ENCODE assay signal across 9 cellular contexts in genomic region chr5:143001764-143002351, GRCh38.
A peak's percentile ranks its signal among the peaks of the same experiment; 100 is the strongest.
DNase-seq lines count a peak whose midpoint lies in the region; ATAC-seq and TF ChIP-seq lines count a peak whose summit lies in the region.
"Had no signal": no experiment of that assay in that cellular context is flagged by ENCODE, and none has a peak within 500 bp of the region (broad histone marks: within the 10 kb centered on the region; RNA-seq: fewer than 3 reads in every experiment).

No MANE protein-coding gene starts in this region.

- H3K36me3 Mint-ChIP-seq in activated CD4-positive, alpha-beta T cell treated with anti-CD3 and anti-CD28 coated beads, Interleukin-2, amount 10 ng/mL, durations not matched to agents 24 days and 14 days (ENCODE audit: low read depth): peaks cover 9% of the 10 kb centered on the region

- intact Hi-C loops in activated CD4-positive, alpha-beta T cell treated with anti-CD3 and anti-CD28 coated beads, Interleukin-2, amount 10 ng/mL, durations not matched to agents 24 days and 14 days (cut with micrococcal nuclease): loop anchor here (1.0 to 5.0 kb wide), 2 partner anchors 25 to 260 kb away; no protein-coding TSS in a partner anchor
- intact Hi-C loops in body of pancreas (cut with DNase I): no loop called here

- no peaks in the 10 kb centered on the region for H3K9me3 ChIP-seq in thoracic aorta
- no peaks in the 10 kb centered on the region for H3K9me3 ChIP-seq in body of pancreas

- TF ChIP-seq CTCF in foreskin keratinocyte (conservative IDR thresholded peaks at IDR 0.05): no peak
- no peak for TF ChIP-seq CTCF in thoracic aorta (IDR thresholded peaks at IDR 0.05)
- no peak for TF ChIP-seq CTCF in body of pancreas (IDR thresholded peaks at IDR 0.05)

- peak overlapping the region; percentile 99 for H3K27ac Mint-ChIP-seq in activated CD4-positive, alpha-beta T cell treated with anti-CD3 and anti-CD28 coated beads, Interleukin-2, amount 10 ng/mL, durations not matched to agents 24 days and 14 days

- H3K4me1 Mint-ChIP-seq in activated CD4-positive, alpha-beta T cell treated with anti-CD3 and anti-CD28 coated beads, Interleukin-2, amount 10 ng/mL, durations not matched to agents 24 days and 14 days: peaks cover 65% of the 10 kb centered on the region

- H3K36me3 ChIP-seq in thoracic aorta (no peaks in the 10 kb centered on the region), body of pancreas (replicated peaks in 1 of 2; ENCODE audit: insufficient read depth in 1 of 2, low read depth in 2 of 2) (no peaks in the 10 kb centered on the region)

- no peaks in the 10 kb centered on the region for H3K27me3 Mint-ChIP-seq in activated CD4-positive, alpha-beta T cell treated with anti-CD3 and anti-CD28 coated beads, Interleukin-2, amount 10 ng/mL, durations not matched to agents 24 days and 14 days

- H3K9me3 Mint-ChIP-seq in activated CD4-positive, alpha-beta T cell treated with anti-CD3 and anti-CD28 coated beads, Interleukin-2, amount 10 ng/mL, durations not matched to agents 24 days and 14 days: peaks cover 4% of the 10 kb centered on the region

- no peak for TF ChIP-seq POLR2A in body of pancreas (IDR thresholded peaks at IDR 0.05)

- DNase-seq in activated CD4-positive, alpha-beta T cell treated with anti-CD3 and anti-CD28 coated beads, Interleukin-2, amount 10 ng/mL, durations not matched to agents 24 days and 14 days: peak; percentile 78
- no peak for DNase-seq in activated CD4-positive, alpha-beta T cell treated with anti-CD3 and anti-CD28 coated beads, Interleukin-2, amount 50 U/mL, for 4 hours
- peak; percentile 70 for DNase-seq in activated CD8-positive, alpha-beta memory T cell treated with anti-CD3 and anti-CD28 coated beads, Interleukin-2, amount 50 U/mL, for 48 hours
- DNase-seq in foreskin keratinocyte: peak in 1 of 2 donors; percentile 42
- no peak for DNase-seq in thoracic aorta (ENCODE audit: low spot score)
- no peak for DNase-seq in body of pancreas

- H3K4me3 Mint-ChIP-seq in activated CD4-positive, alpha-beta T cell treated with anti-CD3 and anti-CD28 coated beads, Interleukin-2, amount 10 ng/mL, durations not matched to agents 24 days and 14 days: peak overlapping the region; percentile 76

- peak; percentile 80 for ATAC-seq in foreskin keratinocyte
- ATAC-seq in thoracic aorta (ENCODE audit: insufficient number of reproducible peaks, low FRiP score, low read depth): peak; percentile 9
- ATAC-seq in HG03432 (IDR thresholded peaks at IDR 0.05; ENCODE audit: unreplicated experiment): no peak
- ATAC-seq in GM18498 (IDR thresholded peaks at IDR 0.05; ENCODE audit: unreplicated experiment): no peak
- ATAC-seq in body of pancreas: no peak

- WGBS in body of pancreas, 2 donors: 50 to 78% methylated on average over 7 to 8 of the region's 8 CpGs

- H3K4me1 ChIP-seq in foreskin keratinocyte (peaks cover 10% of the 10 kb centered on the region), thoracic aorta (ENCODE audit: control insufficient read depth in 1 of 2, low read depth in 2 of 2) (peaks cover 21 to 28% of the 10 kb centered on the region in 2 donors), body of pancreas (no peaks in the 10 kb centered on the region)

- H3K27ac ChIP-seq in foreskin keratinocyte (no peak overlapping the region), thoracic aorta (peak overlapping the region in 1 of 2 donors; percentile 4), body of pancreas (peak overlapping the region in 1 of 4 donors; percentile 53)
- H3K27ac ChIP-seq: VCaP had no signal

- no peaks in the 10 kb centered on the region for H3K27me3 ChIP-seq in foreskin keratinocyte
- H3K27me3 ChIP-seq in thoracic aorta (replicated peaks; ENCODE audit: insufficient read depth): no peaks in the 10 kb centered on the region
- H3K27me3 ChIP-seq in body of pancreas: no peaks in the 10 kb centered on the region

- H3K4me3 ChIP-seq in thoracic aorta: peak overlapping the region; percentile 17
- H3K4me3 ChIP-seq in body of pancreas: no peak overlapping the region

Comparison
In these comparisons a context has a peak if more than half of its experiments do, and no peak if none do; other contexts are left out.
1. DNase-seq: peak in activated CD4-positive, alpha-beta T cell treated with anti-CD3 and anti-CD28 coated beads, Interleukin-2, amount 10 ng/mL, durations not matched to agents 24 days and 14 days (single experiment) and activated CD8-positive, alpha-beta memory T cell treated with anti-CD3 and anti-CD28 coated beads, Interleukin-2, amount 50 U/mL, for 48 hours (single experiment); none in activated CD4-positive, alpha-beta T cell treated with anti-CD3 and anti-CD28 coated beads, Interleukin-2, amount 50 U/mL, for 4 hours (0 of 2), thoracic aorta (single experiment) and body of pancreas (0 of 4).
2. ATAC-seq: peak in foreskin keratinocyte (single experiment) and thoracic aorta (single experiment); none in HG03432 (single experiment), GM18498 (single experiment) and body of pancreas (single experiment).